ENCODE assay signal across 15 cellular contexts in genomic region chr1:207329469-207329868, GRCh38.
"Had no signal": no experiment of that assay in that cellular context is flagged by ENCODE, and none has a peak within 500 bp of the region (broad histone marks: within the 10 kb centered on the region; RNA-seq: fewer than 3 reads in every experiment).

No MANE protein-coding gene starts in this region.

- H3K27me3 Mint-ChIP-seq: activated CD8-positive, alpha-beta memory T cell treated with anti-CD3 and anti-CD28 coated beads, Interleukin-2, amount 10 ng/mL, durations not matched to agents 7 days and 5 days; activated naive CD4-positive, alpha-beta T cell treated with anti-CD3 and anti-CD28 coated beads, Interleukin-2, amount 10 ng/mL, durations not matched to agents 7 days and 5 days; activated T-helper 17 cell treated with anti-CD3 and anti-CD28 coated beads, Interleukin-2, amount 50 U/mL, for 72 hours; dendritic cell treated with granulocyte-macrophage colony-stimulating factor and Interleukin-4, amounts not matched to agents 40 ng/mL and 50 ng/mL, for 4 days had no signal

- H3K27ac ChIP-seq: brain microvascular endothelial cell, hepatocyte, right atrium auricular region, skin epidermis, transverse colon had no signal

- H3K9me3 ChIP-seq: SK-N-SH, transverse colon had no signal

- H3K4me3 ChIP-seq: hepatocyte, right atrium auricular region, skin epidermis, transverse colon had no signal

- H3K4me1 ChIP-seq: right atrium auricular region, transverse colon had no signal

- H3K27me3 ChIP-seq: brain microvascular endothelial cell, hepatocyte, right atrium auricular region, transverse colon had no signal

- H3K27ac Mint-ChIP-seq: activated CD8-positive, alpha-beta memory T cell treated with anti-CD3 and anti-CD28 coated beads, Interleukin-2, amount 10 ng/mL, durations not matched to agents 7 days and 5 days; activated T-helper 17 cell treated with anti-CD3 and anti-CD28 coated beads, Interleukin-2, amount 50 U/mL, for 72 hours; dendritic cell treated with granulocyte-macrophage colony-stimulating factor and Interleukin-4, amounts not matched to agents 40 ng/mL and 50 ng/mL, for 4 days; endodermal cell had no signal

- DNase-seq: activated CD8-positive, alpha-beta memory T cell treated with anti-CD3 and anti-CD28 coated beads, Interleukin-2, amount 10 ng/mL, durations not matched to agents 7 days and 5 days; activated naive CD4-positive, alpha-beta T cell treated with anti-CD3 and anti-CD28 coated beads, Interleukin-2, amount 10 ng/mL, durations not matched to agents 7 days and 5 days; brain microvascular endothelial cell; endodermal cell; left ventricle myocardium superior; SK-N-SH; stimulated activated CD4-positive, alpha-beta T cell treated with anti-CD3 and anti-CD28 coated beads, Interleukin-4, amount 100 ng/mL, for 4 hours; substantia nigra; transverse colon had no signal

- H3K4me3 Mint-ChIP-seq: activated CD8-positive, alpha-beta memory T cell treated with anti-CD3 and anti-CD28 coated beads, Interleukin-2, amount 10 ng/mL, durations not matched to agents 7 days and 5 days; activated naive CD4-positive, alpha-beta T cell treated with anti-CD3 and anti-CD28 coated beads, Interleukin-2, amount 10 ng/mL, durations not matched to agents 7 days and 5 days; activated T-helper 17 cell treated with anti-CD3 and anti-CD28 coated beads, Interleukin-2, amount 50 U/mL, for 72 hours; dendritic cell treated with granulocyte-macrophage colony-stimulating factor and Interleukin-4, amounts not matched to agents 40 ng/mL and 50 ng/mL, for 4 days; endodermal cell had no signal

- ATAC-seq: activated CD4-positive, CD25-positive, alpha-beta regulatory T cell treated with anti-CD3 and anti-CD28 coated beads, Interleukin-2, amount 50 U/mL, for 24 hours; activated T-helper 17 cell treated with anti-CD3 and anti-CD28 coated beads, Interleukin-2, amount 50 U/mL, for 72 hours; left ventricle myocardium superior had no signal

- H3K9me3 Mint-ChIP-seq: dendritic cell treated with granulocyte-macrophage colony-stimulating factor and Interleukin-4, amounts not matched to agents 40 ng/mL and 50 ng/mL, for 4 days; endodermal cell had no signal
